16 cellular contexts compared by ENCODE assay signal in the genomic region with DNA sequence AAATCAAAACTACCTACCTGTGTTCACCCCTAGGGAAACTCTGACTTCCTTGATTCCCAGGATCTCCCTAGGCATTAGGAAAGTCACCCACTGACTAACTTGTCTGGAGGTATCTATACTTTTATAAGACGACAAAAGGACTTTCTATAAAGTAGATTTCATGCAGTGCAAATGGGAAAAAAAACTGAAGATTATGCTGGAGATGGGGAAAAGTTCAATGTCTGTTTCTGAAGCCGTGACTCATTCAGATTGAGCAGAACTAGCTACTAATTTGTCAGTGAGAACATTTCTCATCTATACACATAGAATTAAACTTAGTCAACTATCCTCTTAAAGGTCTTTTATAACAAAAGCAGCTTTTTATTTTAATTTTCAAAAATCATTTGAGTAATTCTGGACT. TPM values are rescaled to one million over a fixed set of nuclear protein-coding genes. Genes with fewer than 3 reads are reported as not detected.
A peak's percentile ranks its signal among the peaks of the same experiment; 100 is the strongest.
DNase-seq lines count a peak whose midpoint lies in the region; ATAC-seq and TF ChIP-seq lines count a peak whose summit lies in the region.
"Had no signal": no experiment of that assay in that cellular context is flagged by ENCODE, and none has a peak within 500 bp of the region (broad histone marks: within the 10 kb centered on the region; RNA-seq: fewer than 3 reads in every experiment).

No MANE protein-coding gene starts in this region.

- no peaks in the 10 kb centered on the region for H3K9me2 ChIP-seq in GM23248 (ENCODE audit: insufficient read depth)

- H2AFZ ChIP-seq in GM23248, result no peak overlapping the region

- H3K4me1 ChIP-seq in GM23248 (ENCODE audit: insufficient read depth) (peaks cover 65% of the 10 kb centered on the region), RWPE2 (ENCODE audit: insufficient read depth, poor library complexity, severe bottlenecking) (peaks cover 59% of the 10 kb centered on the region), BE2C (no peaks in the 10 kb centered on the region)

- DNase-seq in GM23248, result peak; percentile 85
- no peak for DNase-seq in RWPE2 (ENCODE audit: low spot score)
- peak; percentile 55 for DNase-seq in epithelial cell of esophagus (ENCODE audit: low read depth)
- DNase-seq in renal cortical epithelial cell (ENCODE audit: low read depth), result peak; percentile 45
- DNase-seq in NCI-H510A (lab: John Stamatoyannopoulos, UW), result no peak
- DNase-seq in middle frontal gyrus (ENCODE audit: extremely low spot score, low spot score), result no peak
- no peak for DNase-seq in BE2C
- DNase-seq in left colon, result no peak
- DNase-seq: activated T-cell treated with anti-CD3 and anti-CD28 coated beads, Interleukin-2, amount 50 U/mL, for 4 hours; DMS 273 treated with DMSO at 0.1 percent for 48 hours; erythroblast; NCI-H146; NCI-H345; small intestine had no signal

- peak; percentile 15; the same call in 1 of the 3 replicates for ATAC-seq in RWPE2 (ENCODE audit: low read depth)
- ATAC-seq in left colon, result no peak
- ATAC-seq: activated T-cell treated with anti-CD3 and anti-CD28 coated beads, Interleukin-2, amount 50 U/mL, for 4 hours; stimulated activated memory B cell treated with anti-CD40 and anti-IgM and Interleukin-4, amounts not matched to agents 10 μg/mL and 1 μg/mL and 100 μg/mL, for 72 hours had no signal

- peak overlapping the region; percentile 67 for H3K4me3 ChIP-seq in GM23248
- no peak overlapping the region for H3K4me3 ChIP-seq in RWPE2 (ENCODE audit: severe bottlenecking)
- H3K4me3 ChIP-seq in epithelial cell of esophagus (ENCODE audit: low read length), result no peak overlapping the region
- H3K4me3 ChIP-seq in BE2C (ENCODE audit: low read depth, low read length), result no peak overlapping the region

- H3K27ac ChIP-seq in GM23248 (peak overlapping the region; percentile 93), RWPE2 (ENCODE audit: poor library complexity, severe bottlenecking) (peak overlapping the region; percentile 91)

- H3K27me3 ChIP-seq in GM23248 (replicated peaks; ENCODE audit: insufficient read depth) (no peaks in the 10 kb centered on the region), RWPE2 (ENCODE audit: insufficient read depth, poor library complexity, severe bottlenecking) (no peaks in the 10 kb centered on the region), BE2C (peaks cover under 1% of the 10 kb centered on the region)

- H3K36me3 ChIP-seq in GM23248 (ENCODE audit: low read depth) (no peaks in the 10 kb centered on the region), RWPE2 (ENCODE audit: low read depth) (no peaks in the 10 kb centered on the region), BE2C (no peaks in the 10 kb centered on the region)

- WGBS in GM23248 (ENCODE audit: low coverage in 1 of 2, low lambda C conversion rate in 2 of 2, missing lambda C conversion rate in 2 of 2), 2 experiments, result 9% methylated on average over 2 of the region's 2 CpGs

- H4K20me1 ChIP-seq in GM23248 (ENCODE audit: insufficient read depth), result no peaks in the 10 kb centered on the region

- no peaks in the 10 kb centered on the region for H3K9me3 ChIP-seq in GM23248 (ENCODE audit: low read depth)
- no peaks in the 10 kb centered on the region for H3K9me3 ChIP-seq in RWPE2 (ENCODE audit: severe bottlenecking)
- H3K9me3 ChIP-seq in BE2C, result no peaks in the 10 kb centered on the region

- peak overlapping the region; percentile 86 for H3K4me2 ChIP-seq in GM23248 (ENCODE audit: unreplicated experiment)

- intact Hi-C loops in left colon (cut with DNase I, micrococcal nuclease), result no loop called here

- in situ Hi-C loops in GM23248 (cut with MboI), result no loop called here

- H3K9ac ChIP-seq in GM23248, result peak overlapping the region; percentile 68; the same call in 1 of the 2 replicates

- H3K79me2 ChIP-seq in GM23248 (ENCODE audit: insufficient read depth), result peaks cover 99% of the 10 kb centered on the region

- peaks cover 72% of the 10 kb centered on the region for H3F3A ChIP-seq in GM23248 (ENCODE audit: insufficient read depth)

- TF ChIP-seq CTCF in RWPE2 (IDR thresholded peaks at IDR 0.05; ENCODE audit: poor library complexity, severe bottlenecking) (no peak), epithelial cell of esophagus (IDR thresholded peaks at IDR 0.05; ENCODE audit: insufficient read depth, low read depth, low read length, missing control alignments) (peak; percentile 12), BE2C (IDR thresholded peaks at IDR 0.05; ENCODE audit: low read depth, low read length) (no peak)

RNA-seq across cellular contexts. Expression of a gene that starts 6.0 kb away (rescaled TPM):
- 129 and 152 TPM in 2 replicates for total RNA-seq in GM23248 (2014; rRNA removed; shearing (Covaris generic))
- 142 and 144 TPM in 2 replicates for polyA plus RNA-seq in GM23248 (2016; fragmentation: Nextera tagmentation; extraction: Ambion mirVana)
- total RNA-seq in renal cortical epithelial cell, result 95.7 and 122 TPM in 2 replicates
- polyA plus RNA-seq in BE2C (2012; ENCODE audit: insufficient read depth, insufficient read length, low read depth), result 4.9 TPM
- 10 to 100 TPM; 77.1 to 80.8 TPM for total RNA-seq in left colon
- total RNA-seq: B cell had no signal

RNA-seq across cellular contexts. Expression of a gene that starts 6.4 kb away (rescaled TPM):
- total RNA-seq in GM23248 (2014; rRNA removed; shearing (Covaris generic)), result 43.6 and 46.0 TPM in 2 replicates
- polyA plus RNA-seq in GM23248 (2016; fragmentation: Nextera tagmentation; extraction: Ambion mirVana), result 18.0 and 19.8 TPM in 2 replicates
- total RNA-seq in renal cortical epithelial cell, result 20.7 and 23.4 TPM in 2 replicates
- polyA plus RNA-seq in BE2C (2012; ENCODE audit: insufficient read depth, insufficient read length, low read depth), result 1.1 TPM
- total RNA-seq in left colon, result 10 to 100 TPM; 42.4 to 55.8 TPM

Comparison
In these comparisons a context has a peak if more than half of its experiments do, and no peak if none do; other contexts are left out.
1. DNase-seq: peak in GM23248 (single experiment), epithelial cell of esophagus (single experiment) and renal cortical epithelial cell (single experiment); none in RWPE2 (single experiment), NCI-H510A (single experiment), middle frontal gyrus (single experiment), BE2C (single experiment) and left colon (0 of 2).